ENCODE assay signal across 21 cellular contexts in the genomic region with DNA sequence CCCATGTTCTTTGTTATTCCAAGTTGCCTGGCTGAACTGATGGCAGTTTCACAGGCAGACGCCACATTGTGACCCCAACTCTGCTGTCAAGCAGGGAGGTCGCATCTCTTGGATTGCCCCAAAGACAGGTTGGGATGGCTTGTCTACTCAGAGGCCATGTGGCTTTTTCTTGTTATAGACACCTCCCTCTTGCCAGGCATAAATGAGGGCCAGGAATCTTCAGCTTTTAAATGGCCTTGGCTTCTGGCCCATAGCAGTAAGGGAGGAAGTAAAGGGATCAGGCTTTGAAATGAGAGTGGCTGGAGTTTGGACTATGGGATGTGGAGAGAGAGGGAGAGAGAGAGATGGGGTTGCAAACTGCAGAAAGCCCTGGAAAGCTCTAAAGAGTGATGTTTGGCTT.
"Had no signal": no experiment of that assay in that cellular context is flagged by ENCODE, and none has a peak within 500 bp of the region (broad histone marks: within the 10 kb centered on the region; RNA-seq: fewer than 3 reads in every experiment).

No MANE protein-coding gene starts in this region.

- DNase-seq: hypothalamus; immature natural killer cell; kidney; lower lobe of right lung; mammary epithelial cell; mesenchymal stem cell; naive thymus-derived CD8-positive, alpha-beta T cell; nucleus accumbens; pancreas; posterior cingulate gyrus; retina; right lobe of liver; stimulated activated CD4-positive, alpha-beta T cell treated with anti-CD3 and anti-CD28 coated beads, Interleukin-1b, Interleukin-23, amount 100 ng/mL, for 48 hours; stimulated activated CD4-positive, alpha-beta T cell treated with anti-CD3 and anti-CD28 coated beads, Interleukin-2, amount 100 ng/mL, for 48 hours; stimulated activated CD4-positive, alpha-beta T cell treated with anti-CD3 and anti-CD28 coated beads, Interleukin-4, amount 100 ng/mL, for 4 hours; stimulated activated CD8-positive, alpha-beta memory T cell treated with anti-CD3 and anti-CD28 coated beads, Interleukin-4, amount 100 ng/mL, for 48 hours; stimulated activated naive CD4-positive, alpha-beta T cell treated with Interleukin-2 at 50 U/mL for 16 hours; stimulated activated naive CD8-positive, alpha-beta T cell treated with anti-CD3 and anti-CD28 coated beads, Interleukin-15, amount 100 ng/mL, for 72 hours; substantia nigra; uterus had no signal

- ATAC-seq: lower lobe of right lung; naive thymus-derived CD8-positive, alpha-beta T cell; pancreas; right lobe of liver; stimulated activated memory B cell treated with anti-CD40 and anti-IgM and Interleukin-4, amounts not matched to agents 10 μg/mL and 1 μg/mL and 100 μg/mL, for 72 hours; stimulated activated naive CD8-positive, alpha-beta T cell treated with anti-CD3 and anti-CD28 coated beads, Interleukin-15, amount 100 ng/mL, for 72 hours had no signal
